ENCODE assay signal across 21 cellular contexts in genomic region chr2:101540518-101540917, GRCh38.
DNase-seq lines count a peak whose midpoint lies in the region; ATAC-seq, FAIRE-seq and TF ChIP-seq lines count a peak whose summit lies in the region.
"Had no signal": no experiment of that assay in that cellular context is flagged by ENCODE, and none has a peak within 500 bp of the region (broad histone marks: within the 10 kb centered on the region; RNA-seq: fewer than 3 reads in every experiment).

No MANE protein-coding gene starts in this region.

- no peak overlapping the region for H2AFZ ChIP-seq in K562 (ENCODE audit: low read depth, low read length)

- TF ChIP-seq EP300 in K562 (IDR thresholded peaks at IDR 0.05; ENCODE audit: low read length): no peak

- no peak for ATAC-seq in K562
- peak; percentile 77 for ATAC-seq in left lung
- no peak for ATAC-seq in HG03354 (IDR thresholded peaks at IDR 0.05; ENCODE audit: poor library complexity, severe bottlenecking, unreplicated experiment)
- ATAC-seq: activated T-helper 17 cell treated with anti-CD3 and anti-CD28 coated beads, Interleukin-2, amount 50 U/mL, for 72 hours had no signal

- POLR2A ChIA-PET in HEK293 (lab: Yijun Ruan, JAX): no interaction called here
- POLR2A ChIA-PET in K562 (lab: Yijun Ruan, JAX): no interaction called here

- H3K79me2 ChIP-seq in K562 (ENCODE audit: control insufficient read depth, insufficient read depth, low read length): no peaks in the 10 kb centered on the region

- H3K9me3 ChIP-seq in HEK293 (ENCODE audit: control insufficient read depth, insufficient read depth, low read depth, low read length) (no peaks in the 10 kb centered on the region), K562 (replicated peaks; ENCODE audit: control insufficient read depth, insufficient read depth, low read depth, low read length) (no peaks in the 10 kb centered on the region), left lung (no peaks in the 10 kb centered on the region)
- H3K9me3 ChIP-seq: esophagus squamous epithelium, transverse colon had no signal

- DNase-seq in AG10803 (ENCODE audit: low read depth) (peak; percentile 84), K562 (ENCODE audit: extremely low read depth in 1 of 4, low spot score in 3 of 4) (no peak), left lung (no peak), HCEC 1CT (no peak), DMS153 (lab: John Stamatoyannopoulos, UW) (no peak)
- DNase-seq in activated CD4-positive, alpha-beta T cell treated with anti-CD3 and anti-CD28 coated beads, Interleukin-2, amount 50 U/mL, for 1 hour: no peak
- DNase-seq: activated CD8-positive, alpha-beta memory T cell treated with anti-CD3 and anti-CD28 coated beads for 24 hours; AML-193; aorta; DMS 273 treated with DMSO at 0.1 percent for 48 hours; esophagus squamous epithelium; KG1; NCI-H1694; NCI-H524 treated with DMSO at 0.1 percent for 48 hours; stimulated activated CD4-positive, alpha-beta T cell treated with anti-CD3 and anti-CD28 coated beads, Interleukin-4, amount 100 ng/mL, for 1 hour; transverse colon had no signal

- intact Hi-C loops in K562 (cut with micrococcal nuclease) (no loop called here), left lung (cut with DNase I) (no loop called here)

- H3K36me3 ChIP-seq in HEK293 (ENCODE audit: control insufficient read depth in 2 of 2, insufficient read depth in 1 of 2, low read length in 2 of 2): no peaks in the 10 kb centered on the region
- no peaks in the 10 kb centered on the region for H3K36me3 ChIP-seq in K562 (ENCODE audit: control insufficient read depth, insufficient read depth, low read length)
- H3K36me3 ChIP-seq in left lung: no peaks in the 10 kb centered on the region
- H3K36me3 ChIP-seq: esophagus squamous epithelium, transverse colon had no signal

- no peak overlapping the region for H3K27ac ChIP-seq in HEK293 (ENCODE audit: extremely low read depth, low read depth, low read length)
- H3K27ac ChIP-seq in K562 (ENCODE audit: extremely low read depth, low read depth, low read length): no peak overlapping the region
- no peak overlapping the region for H3K27ac ChIP-seq in left lung
- H3K27ac ChIP-seq: esophagus squamous epithelium, transverse colon had no signal

- no peaks in the 10 kb centered on the region for H4K20me1 ChIP-seq in K562 (replicated peaks; ENCODE audit: control insufficient read depth, insufficient read depth, low read length)

- CTCF ChIA-PET in HEK293 (lab: Yijun Ruan, JAX) (interaction anchor here (0.6 to 0.7 kb wide), 2 partner anchors 127 to 224 kb away, joined by 3 read pairs; no protein-coding TSS in a partner anchor), K562 (lab: Yijun Ruan, JAX; ENCODE audit: low intra/inter-chr PET ratio) (no interaction called here)

- in situ Hi-C loops in K562 (cut with MboI): no loop called here

- WGBS in K562 (ENCODE audit: insufficient coverage, low coverage, missing lambda C conversion rate): 3% methylated on average over 3 of the region's 3 CpGs

- TF ChIP-seq POLR2A in K562 (conservative IDR thresholded peaks at IDR 0.05): no peak

- no peak overlapping the region for H3K4me2 ChIP-seq in K562 (ENCODE audit: insufficient read depth, low read length)

- H3K4me1 ChIP-seq in HEK293 (ENCODE audit: control insufficient read depth, insufficient read depth, low read length) (no peaks in the 10 kb centered on the region), K562 (replicated peaks in 1 of 2; ENCODE audit: control insufficient read depth in 2 of 2, insufficient read depth in 2 of 2, low read length in 2 of 2) (no peaks in the 10 kb centered on the region), left lung (no peaks in the 10 kb centered on the region)
- H3K4me1 ChIP-seq: esophagus squamous epithelium, transverse colon had no signal

- BruUV-seq in K562 (replicated peaks; lab: Mats Ljungman, UMichigan): no TSS peak

- H3K4me3 ChIP-seq in AG10803 (ENCODE audit: low read length) (no peak overlapping the region), HEK293 (ENCODE audit: low read depth, low read length) (no peak overlapping the region), K562 (no peak overlapping the region), left lung (no peak overlapping the region)
- H3K4me3 ChIP-seq: esophagus squamous epithelium, transverse colon had no signal

- TF ChIP-seq CTCF in AG10803 (conservative IDR thresholded peaks at IDR 0.05; ENCODE audit: low read length) (no peak), HEK293 (tag by site-specific recombination; IDR thresholded peaks at IDR 0.05) (no peak), K562 (IDR thresholded peaks at IDR 0.05 in 2 of 3, conservative IDR thresholded peaks at IDR 0.05 in 1 of 3; ENCODE audit: insufficient read depth in 2 of 3, low read depth in 1 of 3, low read length in 3 of 3) (no peak), left lung (IDR thresholded peaks at IDR 0.05) (no peak)

- H3K9me1 ChIP-seq in K562 (ENCODE audit: control insufficient read depth, insufficient read depth, low read length): no peaks in the 10 kb centered on the region

- no peak for TF ChIP-seq RAD21 in K562 (CRISPR knock-in tag; conservative IDR thresholded peaks at IDR 0.05 in 1 of 2, IDR thresholded peaks at IDR 0.05 in 1 of 2)

- H3K9ac ChIP-seq in K562 (ENCODE audit: insufficient read depth in 1 of 2, low read depth in 2 of 2, low read length in 2 of 2): no peak overlapping the region

- peaks cover 4 to 7% of the 10 kb centered on the region in 2 experiments; a peak in 4 of 5 replicates for H3K27me3 ChIP-seq in K562 (ENCODE audit: control insufficient read depth in 2 of 2, insufficient read depth in 2 of 2, low read length in 2 of 2)
- H3K27me3 ChIP-seq in left lung: no peaks in the 10 kb centered on the region
- H3K27me3 ChIP-seq: esophagus squamous epithelium, transverse colon had no signal

- peak; percentile 6 for FAIRE-seq in K562 (lab: Jason Lieb, UNC)
- FAIRE-seq: GM12891, TTC549 had no signal

TF ChIP-seq in HEK293, 187 proteins besides CTCF, POLR2A, EP300 and RAD21:
- TF ChIP-seq ZNF654 (tag by site-specific recombination; IDR thresholded peaks at IDR 0.05; ENCODE audit: low read depth) (no peak), ZNF19 (tag by site-specific recombination; IDR thresholded peaks at IDR 0.05; ENCODE audit: low read depth) (no peak), TRIM28 (IDR thresholded peaks at IDR 0.05; ENCODE audit: borderline replicate concordance, low read length) (peak; percentile 80), ZNF768 (tag by site-specific recombination; IDR thresholded peaks at IDR 0.05) (no peak), ZNF549 (tag by site-specific recombination; IDR thresholded peaks at IDR 0.05) (0 out of 2 replicates have a peak, but pooled peaks have one; percentile 40), GLI2 (tag by site-specific recombination; IDR thresholded peaks at IDR 0.05; ENCODE audit: borderline replicate concordance, low read depth) (no peak), SETDB1 (IDR thresholded peaks at IDR 0.05; ENCODE audit: insufficient read length, low read length) (peak; percentile 76)
- TF ChIP-seq, protein P1, sequence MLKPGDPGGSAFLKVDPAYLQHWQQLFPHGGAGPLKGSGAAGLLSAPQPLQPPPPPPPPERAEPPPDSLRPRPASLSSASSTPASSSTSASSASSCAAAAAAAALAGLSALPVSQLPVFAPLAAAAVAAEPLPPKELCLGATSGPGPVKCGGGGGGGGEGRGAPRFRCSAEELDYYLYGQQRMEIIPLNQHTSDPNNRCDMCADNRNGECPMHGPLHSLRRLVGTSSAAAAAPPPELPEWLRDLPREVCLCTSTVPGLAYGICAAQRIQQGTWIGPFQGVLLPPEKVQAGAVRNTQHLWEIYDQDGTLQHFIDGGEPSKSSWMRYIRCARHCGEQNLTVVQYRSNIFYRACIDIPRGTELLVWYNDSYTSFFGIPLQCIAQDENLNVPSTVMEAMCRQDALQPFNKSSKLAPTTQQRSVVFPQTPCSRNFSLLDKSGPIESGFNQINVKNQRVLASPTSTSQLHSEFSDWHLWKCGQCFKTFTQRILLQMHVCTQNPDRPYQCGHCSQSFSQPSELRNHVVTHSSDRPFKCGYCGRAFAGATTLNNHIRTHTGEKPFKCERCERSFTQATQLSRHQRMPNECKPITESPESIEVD (tag by site-specific recombination; IDR thresholded peaks at IDR 0.05): peak; percentile 41; the same call in 1 of the 2 replicates

TF ChIP-seq in K562, 482 proteins besides CTCF, POLR2A, EP300 and RAD21 (continues in another document):
- TF ChIP-seq FOXK1 (CRISPR knock-in tag; IDR thresholded peaks at IDR 0.05; ENCODE audit: borderline replicate concordance): no peak
- no peak for TF ChIP-seq FOXK2 (conservative IDR thresholded peaks at IDR 0.05 in 1 of 2, IDR thresholded peaks at IDR 0.05 in 1 of 2; ENCODE audit: low read depth in 2 of 2)
- no peak for TF ChIP-seq SMC3 (conservative IDR thresholded peaks at IDR 0.05; ENCODE audit: insufficient read depth, low read depth, low read length)
- TF ChIP-seq, protein P2, sequence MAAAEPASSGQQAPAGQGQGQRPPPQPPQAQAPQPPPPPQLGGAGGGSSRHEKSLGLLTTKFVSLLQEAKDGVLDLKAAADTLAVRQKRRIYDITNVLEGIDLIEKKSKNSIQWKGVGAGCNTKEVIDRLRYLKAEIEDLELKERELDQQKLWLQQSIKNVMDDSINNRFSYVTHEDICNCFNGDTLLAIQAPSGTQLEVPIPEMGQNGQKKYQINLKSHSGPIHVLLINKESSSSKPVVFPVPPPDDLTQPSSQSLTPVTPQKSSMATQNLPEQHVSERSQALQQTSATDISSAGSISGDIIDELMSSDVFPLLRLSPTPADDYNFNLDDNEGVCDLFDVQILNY (CRISPR knock-in tag; IDR thresholded peaks at IDR 0.05): no peak
- no peak for TF ChIP-seq HIVEP1 (CRISPR knock-in tag; IDR thresholded peaks at IDR 0.05)
- TF ChIP-seq FOXP1 (CRISPR knock-in tag; IDR thresholded peaks at IDR 0.05): no peak
- no peak for TF ChIP-seq ZNF3 (CRISPR knock-in tag; IDR thresholded peaks at IDR 0.05)
- TF ChIP-seq, protein P3, sequence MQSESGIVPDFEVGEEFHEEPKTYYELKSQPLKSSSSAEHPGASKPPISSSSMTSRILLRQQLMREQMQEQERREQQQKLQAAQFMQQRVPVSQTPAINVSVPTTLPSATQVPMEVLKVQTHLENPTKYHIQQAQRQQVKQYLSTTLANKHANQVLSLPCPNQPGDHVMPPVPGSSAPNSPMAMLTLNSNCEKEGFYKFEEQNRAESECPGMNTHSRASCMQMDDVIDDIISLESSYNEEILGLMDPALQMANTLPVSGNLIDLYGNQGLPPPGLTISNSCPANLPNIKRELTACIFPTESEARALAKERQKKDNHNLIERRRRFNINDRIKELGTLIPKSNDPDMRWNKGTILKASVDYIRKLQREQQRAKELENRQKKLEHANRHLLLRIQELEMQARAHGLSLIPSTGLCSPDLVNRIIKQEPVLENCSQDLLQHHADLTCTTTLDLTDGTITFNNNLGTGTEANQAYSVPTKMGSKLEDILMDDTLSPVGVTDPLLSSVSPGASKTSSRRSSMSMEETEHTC (IDR thresholded peaks at IDR 0.05): no peak
- no peak for TF ChIP-seq PHB (CRISPR knock-in tag; IDR thresholded peaks at IDR 0.05)
- TF ChIP-seq NCOA1 (IDR thresholded peaks at IDR 0.05; ENCODE audit: low read depth): no peak
- no peak for TF ChIP-seq MECOM (CRISPR knock-in tag; IDR thresholded peaks at IDR 0.05)
- TF ChIP-seq HNRNPLL (IDR thresholded peaks at IDR 0.05; ENCODE audit: low read depth, low read length, poor library complexity, severe bottlenecking): no peak
- no peak for TF ChIP-seq ZNF274 (IDR thresholded peaks at IDR 0.05; ENCODE audit: borderline replicate concordance, low read depth, low read length)
